ENCODE assay signal across 1 cellular context in genomic region chr22:20926243-20926642, GRCh38.
TF ChIP-seq lines count a peak whose summit lies in the region.

No MANE protein-coding gene starts in this region.

TF ChIP-seq in GM23338, 12 proteins besides CTCF, POLR2A, EP300 and RAD21:
- TF ChIP-seq STAT1 (IDR thresholded peaks at IDR 0.05; ENCODE audit: unreplicated experiment) = no peak
- no peak for TF ChIP-seq CREB1 (CRISPR knock-in tag; IDR thresholded peaks at IDR 0.05; ENCODE audit: low read depth)
- TF ChIP-seq NANOG (IDR thresholded peaks at IDR 0.05; ENCODE audit: borderline replicate concordance) = no peak
- no peak for TF ChIP-seq REST (IDR thresholded peaks at IDR 0.05; ENCODE audit: unreplicated experiment)
- TF ChIP-seq EZH2phosphoT487 (IDR thresholded peaks at IDR 0.05; ENCODE audit: unreplicated experiment) = no peak
- TF ChIP-seq ZNF462 (CRISPR knock-in tag; IDR thresholded peaks at IDR 0.05) = no peak
- TF ChIP-seq EZH2 (IDR thresholded peaks at IDR 0.05; ENCODE audit: low read depth, unreplicated experiment) = no peak
- no peak for TF ChIP-seq POLR2AphosphoS5 (IDR thresholded peaks at IDR 0.05; ENCODE audit: low read depth)
- TF ChIP-seq JUNB (IDR thresholded peaks at IDR 0.05; ENCODE audit: unreplicated experiment) = no peak
- no peak for TF ChIP-seq ZNF331 (CRISPR knock-in tag; IDR thresholded peaks at IDR 0.05; ENCODE audit: low read depth)
- TF ChIP-seq ETS1 (IDR thresholded peaks at IDR 0.05) = no peak
